ENCODE assay signal across 8 cellular contexts in the genomic region with DNA sequence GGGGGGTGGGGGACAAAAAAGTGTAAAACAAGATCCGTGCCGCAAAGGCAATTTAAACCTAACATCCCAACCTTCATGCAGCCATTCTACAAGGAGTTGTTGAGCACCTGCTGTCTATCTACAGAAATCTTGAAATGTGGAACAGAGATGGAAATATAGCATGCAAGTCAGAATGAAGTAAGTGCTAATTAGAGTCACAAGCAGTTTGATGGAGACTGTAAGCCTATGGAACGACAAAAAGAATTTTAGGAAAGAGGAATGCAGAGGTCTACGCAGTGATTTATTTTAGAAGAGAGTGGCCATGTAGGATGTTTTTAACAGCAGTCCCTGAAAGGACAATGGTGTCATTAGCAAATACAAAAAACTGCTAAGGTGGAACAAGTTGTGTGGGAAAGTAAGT. TPM values are rescaled to one million over a fixed set of nuclear protein-coding genes. Genes with fewer than 3 reads are reported as not detected.
DNase-seq lines count a peak whose midpoint lies in the region; ATAC-seq and TF ChIP-seq lines count a peak whose summit lies in the region.

No MANE protein-coding gene starts in this region.

- peak overlapping the region; percentile 98 for H2AFZ ChIP-seq in OCI-LY7 (ENCODE audit: low read length)
- peak overlapping the region; percentile 97 for H2AFZ ChIP-seq in parathyroid adenoma

- H3K4me3 ChIP-seq in OCI-LY7 (ENCODE audit: low read depth, low read length, poor library complexity, severe bottlenecking), result peak overlapping the region; percentile 90
- peak overlapping the region; percentile 61 for H3K4me3 ChIP-seq in epithelial cell of esophagus (ENCODE audit: low read length)
- peak overlapping the region; percentile 77 for H3K4me3 ChIP-seq in parathyroid adenoma (ENCODE audit: low read depth, low read length)

- TF ChIP-seq CTCF in OCI-LY7 (conservative IDR thresholded peaks at IDR 0.05; ENCODE audit: low read length) (no peak), epithelial cell of esophagus (IDR thresholded peaks at IDR 0.05; ENCODE audit: insufficient read depth, low read depth, low read length, missing control alignments) (no peak), parathyroid adenoma (IDR thresholded peaks at IDR 0.05) (no peak)

- H3K27ac ChIP-seq in OCI-LY7 (ENCODE audit: low read depth, low read length, poor library complexity, severe bottlenecking), result peak overlapping the region; percentile 33
- H3K27ac ChIP-seq in parathyroid adenoma, result peak overlapping the region; percentile 86

- no peaks in the 10 kb centered on the region for H4K20me1 ChIP-seq in OCI-LY7 (ENCODE audit: insufficient read depth, low read length)

- H3K4me2 ChIP-seq in OCI-LY7 (ENCODE audit: low read length), result peak overlapping the region; percentile 73
- H3K4me2 ChIP-seq in parathyroid adenoma (ENCODE audit: low read length), result peak overlapping the region; percentile 94

- H3K36me3 ChIP-seq in OCI-LY7 (ENCODE audit: insufficient read depth, low read length) (no peaks in the 10 kb centered on the region), parathyroid adenoma (ENCODE audit: control insufficient read depth, insufficient read depth, low read length) (no peaks in the 10 kb centered on the region)

- H3K9me2 ChIP-seq in OCI-LY7 (ENCODE audit: insufficient read depth, low read length), result no peaks in the 10 kb centered on the region

- no peak overlapping the region for H3K9ac ChIP-seq in parathyroid adenoma

- in situ Hi-C loops in G401 (cut with HindIII; ENCODE audit: low sequenced_read_pairs), result no loop called here

- CTCF ChIA-PET in OCI-LY7 (lab: Charles Lee; ENCODE audit: unreplicated experiment), result no interaction called here

- POLR2A ChIA-PET in OCI-LY7 (lab: Charles Lee), result interaction anchor here (0.6 to 2.4 kb wide), 16 partner anchors 9 to 1831 kb away, joined by 3 to 12 read pairs (median 4); no protein-coding TSS in a partner anchor

- DNase-seq in G401 (ENCODE audit: low spot score) (peak; percentile 60), OCI-LY7 (ENCODE audit: low spot score) (peak; percentile 13), epithelial cell of esophagus (ENCODE audit: low read depth) (no peak), COR-L47 (lab: John Stamatoyannopoulos, UW) (no peak)
- no peak for DNase-seq in activated CD8-positive, alpha-beta memory T cell treated with anti-CD3 and anti-CD28 coated beads, Interleukin-2, amount 50 U/mL, for 48 hours
- DNase-seq in stimulated activated CD4-positive, alpha-beta T cell treated with anti-CD3 and anti-CD28 coated beads, Interleukin-1b, Interleukin-23, amount 100 ng/mL, for 48 hours, result no peak

- intact Hi-C loops in OCI-LY7 (cut with micrococcal nuclease; ENCODE audit: unreplicated experiment), result loop anchor here (5.0 to 10.0 kb wide), 3 partner anchors 80 to 308 kb away; a partner anchor contains a TSS

- H3K9me3 ChIP-seq in OCI-LY7 (ENCODE audit: low read length) (no peaks in the 10 kb centered on the region), parathyroid adenoma (ENCODE audit: control insufficient read depth, low read length) (no peaks in the 10 kb centered on the region)

- BruUV-seq in OCI-LY7 (replicated peaks; lab: Mats Ljungman, UMichigan), result TSS peak; percentile 96

- no peaks in the 10 kb centered on the region for H3K27me3 ChIP-seq in parathyroid adenoma (ENCODE audit: control insufficient read depth, insufficient read depth, low read length)

- H3K79me2 ChIP-seq in OCI-LY7 (ENCODE audit: insufficient read depth, low read depth, low read length) (no peaks in the 10 kb centered on the region), parathyroid adenoma (peaks cover 6% of the 10 kb centered on the region)

- no peak for ATAC-seq in GM19467 (IDR thresholded peaks at IDR 0.05; ENCODE audit: unreplicated experiment)

- H3K4me1 ChIP-seq in OCI-LY7 (ENCODE audit: insufficient read depth, low read length, poor library complexity, severe bottlenecking), result peaks cover 21% of the 10 kb centered on the region
- H3K4me1 ChIP-seq in parathyroid adenoma, result peaks cover 3% of the 10 kb centered on the region

RNA-seq across cellular contexts. Expression of a gene that starts 0.8 kb away (rescaled TPM):
- total RNA-seq in G401 (2014; rRNA removed; shearing (Covaris generic)), result 0.20 and 0.86 TPM in 2 replicates
- total RNA-seq in OCI-LY7 (2014; rRNA removed; shearing (Covaris generic)), result 9.2 and 12.0 TPM in 2 replicates
- 11.9 and 16.2 TPM in 2 replicates for total RNA-seq in OCI-LY7 (2022)

Comparison
In these comparisons a context has a peak if more than half of its experiments do, and no peak if none do; other contexts are left out.
1. DNase-seq: peak in G401 (single experiment) and OCI-LY7 (single experiment); none in epithelial cell of esophagus (single experiment), activated CD8-positive, alpha-beta memory T cell treated with anti-CD3 and anti-CD28 coated beads, Interleukin-2, amount 50 U/mL, for 48 hours (single experiment), stimulated activated CD4-positive, alpha-beta T cell treated with anti-CD3 and anti-CD28 coated beads, Interleukin-1b, Interleukin-23, amount 100 ng/mL, for 48 hours (single experiment) and COR-L47 (single experiment).
2. Peak in every context shown above with its lines, with median percentiles within 50 percentile points of each other: H3K4me3 ChIP-seq.